ENCODE assay signal across 12 cellular contexts in the genomic region with DNA sequence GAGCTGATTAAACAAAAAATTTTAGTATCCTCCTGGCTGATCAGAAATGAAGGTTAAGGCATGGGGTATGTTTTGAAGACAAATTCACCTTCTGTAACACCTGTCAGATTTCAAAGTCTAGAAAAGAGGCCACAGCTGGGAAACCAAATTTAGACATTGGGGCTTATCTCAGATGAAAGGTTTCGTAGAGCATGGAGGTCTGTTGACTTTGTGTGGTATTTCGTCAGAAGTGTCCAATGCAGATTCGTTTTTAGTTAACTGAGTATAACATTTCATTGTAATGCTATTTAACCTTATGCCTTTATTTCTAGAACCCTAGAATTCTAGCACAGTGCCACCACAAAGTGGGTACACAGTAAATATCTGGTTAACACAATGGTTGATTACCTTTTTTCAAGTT.
DNase-seq lines count a peak whose midpoint lies in the region; ATAC-seq and TF ChIP-seq lines count a peak whose summit lies in the region.
"Had no signal": no experiment of that assay in that cellular context is flagged by ENCODE, and none has a peak within 500 bp of the region (broad histone marks: within the 10 kb centered on the region; RNA-seq: fewer than 3 reads in every experiment).

No MANE protein-coding gene starts in this region.

- H3K36me3 ChIP-seq in neutrophil: no peaks in the 10 kb centered on the region

- peak overlapping the region; percentile 43 for H3K27ac ChIP-seq in neutrophil
- H3K27ac ChIP-seq: dorsolateral prefrontal cortex had no signal

- no peak for DNase-seq in HuH-7.5 (ENCODE audit: low spot score)
- DNase-seq in NCI-H446 treated with DMSO at 0.1 percent for 48 hours (lab: John Stamatoyannopoulos, UW): no peak
- no peak for DNase-seq in cortex of kidney (lab: John Stamatoyannopoulos, UW)
- DNase-seq: activated naive CD4-positive, alpha-beta T cell treated with anti-CD3 and anti-CD28 coated beads, Interleukin-2, amount 50 U/mL, for 16 hours; dorsolateral prefrontal cortex; EL; hypothalamus had no signal

- ATAC-seq in GM19025 (IDR thresholded peaks at IDR 0.05; ENCODE audit: low read depth, unreplicated experiment): peak; percentile 56
- peak; percentile 52 for ATAC-seq in HG02571 (IDR thresholded peaks at IDR 0.05; ENCODE audit: unreplicated experiment)
- ATAC-seq in HG03565 (IDR thresholded peaks at IDR 0.05; ENCODE audit: unreplicated experiment): peak; percentile 61
- ATAC-seq: GM23338 had no signal

- TF ChIP-seq CTCF in neutrophil (IDR thresholded peaks at IDR 0.05): no peak

- H3K4me1 ChIP-seq in neutrophil (ENCODE audit: control insufficient read depth in 1 of 2, insufficient read depth in 1 of 2, low read depth in 1 of 2, low read length in 1 of 2): peaks cover 62 to 71% of the 10 kb centered on the region in 2 experiments

- H3K27me3 ChIP-seq in neutrophil: no peaks in the 10 kb centered on the region
- H3K27me3 ChIP-seq: dorsolateral prefrontal cortex had no signal

- no peaks in the 10 kb centered on the region for H3K9me3 ChIP-seq in neutrophil

- no peak overlapping the region for H3K4me3 ChIP-seq in neutrophil (ENCODE audit: low read depth in 1 of 2, low read length in 1 of 2)
- H3K4me3 ChIP-seq: dorsolateral prefrontal cortex, GM23338 had no signal
